In genomic region chr1:194935864-194936263, GRCh38 we compare ENCODE assay signal across 18 cellular contexts.
"Had no signal": no experiment of that assay in that cellular context is flagged by ENCODE, and none has a peak within 500 bp of the region (broad histone marks: within the 10 kb centered on the region; RNA-seq: fewer than 3 reads in every experiment).

No MANE protein-coding gene starts in this region.

- H3K4me3 ChIP-seq: mucosa of descending colon, psoas muscle, tibial nerve, uterus had no signal

- H3K4me1 ChIP-seq: psoas muscle, tibial nerve, uterus had no signal

- H3K27ac ChIP-seq: psoas muscle, tibial nerve, uterus had no signal

- H3K36me3 ChIP-seq: tibial nerve, uterus had no signal

- H3K27me3 ChIP-seq: tibial nerve, uterus had no signal

- DNase-seq: activated CD4-positive, alpha-beta T cell treated with anti-CD3 and anti-CD28 coated beads, Interleukin-2, amount 10 ng/mL, durations not matched to agents 24 days and 14 days; activated CD8-positive, alpha-beta T cell treated with anti-CD3 and anti-CD28 coated beads for 36 hours; activated effector memory CD4-positive, alpha-beta T cell treated with Interleukin-2 at 50 U/mL for 16 hours; activated naive CD4-positive, alpha-beta T cell treated with anti-CD3 and anti-CD28 coated beads, Interleukin-2, amount 10 ng/mL, durations not matched to agents 7 days and 5 days; activated naive CD8-positive, alpha-beta T cell treated with anti-CD3 and anti-CD28 coated beads, Interleukin-2, amount 50 U/mL, for 24 hours; activated T-cell treated with anti-CD3 and anti-CD28 coated beads, Interleukin-2, amount 50 U/mL, for 4 hours; anterior cingulate cortex; caudate nucleus; effector memory CD8-positive, alpha-beta T cell; mucosa of descending colon; naive B cell; psoas muscle; right cardiac atrium; stimulated activated CD4-positive, alpha-beta T cell treated with anti-CD3 and anti-CD28 coated beads, Interleukin-2, amount 100 ng/mL, for 24 hours; stimulated activated naive CD8-positive, alpha-beta T cell treated with anti-CD3 and anti-CD28 coated beads, Interleukin-15, Interleukin-2, amounts not matched to agents 100 U/mL and 50 U/mL, for 24 hours; substantia nigra; uterus had no signal

- H3K9me3 ChIP-seq: mucosa of descending colon, psoas muscle, tibial nerve, uterus had no signal
